Comparison of ENCODE assay signal across 1 cellular context in the genomic region with DNA sequence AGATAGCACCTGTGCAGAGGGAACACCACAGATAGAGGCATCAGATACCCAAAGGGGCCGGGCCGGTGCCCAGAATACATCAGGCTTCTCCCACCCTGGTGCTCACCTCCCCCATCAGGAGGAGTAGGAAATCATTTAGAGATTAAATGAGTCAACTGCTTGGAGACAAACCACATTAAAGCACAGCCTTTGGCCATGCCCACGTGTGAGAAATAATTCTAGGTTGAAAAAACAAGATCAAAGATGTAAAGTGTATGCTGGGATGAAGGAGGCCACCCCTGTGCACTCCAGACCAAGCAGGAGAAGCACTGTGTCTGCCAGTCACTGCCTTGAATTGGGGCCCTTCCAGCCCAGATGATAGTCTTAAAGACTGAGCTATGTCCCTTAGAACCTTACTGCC.
TF ChIP-seq lines count a peak whose summit lies in the region.

No MANE protein-coding gene starts in this region.

TF ChIP-seq in SK-N-SH, 30 proteins besides CTCF, POLR2A, EP300 and RAD21 (continued from another document):
- TF ChIP-seq, protein P1, sequence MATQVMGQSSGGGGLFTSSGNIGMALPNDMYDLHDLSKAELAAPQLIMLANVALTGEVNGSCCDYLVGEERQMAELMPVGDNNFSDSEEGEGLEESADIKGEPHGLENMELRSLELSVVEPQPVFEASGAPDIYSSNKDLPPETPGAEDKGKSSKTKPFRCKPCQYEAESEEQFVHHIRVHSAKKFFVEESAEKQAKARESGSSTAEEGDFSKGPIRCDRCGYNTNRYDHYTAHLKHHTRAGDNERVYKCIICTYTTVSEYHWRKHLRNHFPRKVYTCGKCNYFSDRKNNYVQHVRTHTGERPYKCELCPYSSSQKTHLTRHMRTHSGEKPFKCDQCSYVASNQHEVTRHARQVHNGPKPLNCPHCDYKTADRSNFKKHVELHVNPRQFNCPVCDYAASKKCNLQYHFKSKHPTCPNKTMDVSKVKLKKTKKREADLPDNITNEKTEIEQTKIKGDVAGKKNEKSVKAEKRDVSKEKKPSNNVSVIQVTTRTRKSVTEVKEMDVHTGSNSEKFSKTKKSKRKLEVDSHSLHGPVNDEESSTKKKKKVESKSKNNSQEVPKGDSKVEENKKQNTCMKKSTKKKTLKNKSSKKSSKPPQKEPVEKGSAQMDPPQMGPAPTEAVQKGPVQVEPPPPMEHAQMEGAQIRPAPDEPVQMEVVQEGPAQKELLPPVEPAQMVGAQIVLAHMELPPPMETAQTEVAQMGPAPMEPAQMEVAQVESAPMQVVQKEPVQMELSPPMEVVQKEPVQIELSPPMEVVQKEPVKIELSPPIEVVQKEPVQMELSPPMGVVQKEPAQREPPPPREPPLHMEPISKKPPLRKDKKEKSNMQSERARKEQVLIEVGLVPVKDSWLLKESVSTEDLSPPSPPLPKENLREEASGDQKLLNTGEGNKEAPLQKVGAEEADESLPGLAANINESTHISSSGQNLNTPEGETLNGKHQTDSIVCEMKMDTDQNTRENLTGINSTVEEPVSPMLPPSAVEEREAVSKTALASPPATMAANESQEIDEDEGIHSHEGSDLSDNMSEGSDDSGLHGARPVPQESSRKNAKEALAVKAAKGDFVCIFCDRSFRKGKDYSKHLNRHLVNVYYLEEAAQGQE (IDR thresholded peaks at IDR 0.05; ENCODE audit: low read depth, low read length), result no peak
- TF ChIP-seq FOXJ3 (CRISPR knock-in tag; IDR thresholded peaks at IDR 0.05) (no peak), RFX5 (IDR thresholded peaks at IDR 0.05; ENCODE audit: low read length) (no peak), TCF12 (IDR thresholded peaks at IDR 0.05) (no peak), ELF1 (IDR thresholded peaks at IDR 0.05) (no peak)
TF ChIP-seq in SK-N-SH: peak in this region for 0.
